ENCODE assay signal across 17 cellular contexts in the genomic region with DNA sequence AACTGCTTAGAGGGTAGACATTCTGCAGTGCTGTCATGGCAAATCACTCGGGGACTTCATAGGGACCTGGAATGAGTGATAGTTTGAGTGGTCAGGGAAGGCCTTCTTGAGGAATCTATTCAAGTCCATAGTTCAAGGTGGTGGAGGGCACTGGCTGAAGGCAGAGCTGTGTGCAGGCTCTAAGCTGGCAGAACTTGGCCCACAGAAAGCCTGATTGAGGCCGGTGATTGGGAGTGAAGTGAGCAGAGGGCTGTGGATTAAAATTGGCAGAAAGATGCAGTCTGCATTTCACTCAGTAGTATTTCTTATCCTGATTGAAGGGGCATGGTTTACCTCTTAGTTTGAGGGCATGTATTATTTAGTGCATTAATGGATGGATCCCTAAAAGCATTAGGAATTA. TPM values are rescaled to one million over a fixed set of nuclear protein-coding genes. Genes with fewer than 3 reads are reported as not detected.
DNase-seq lines count a peak whose midpoint lies in the region; ATAC-seq and TF ChIP-seq lines count a peak whose summit lies in the region.
"Had no signal": no experiment of that assay in that cellular context is flagged by ENCODE, and none has a peak within 500 bp of the region (broad histone marks: within the 10 kb centered on the region; RNA-seq: fewer than 3 reads in every experiment).

No MANE protein-coding gene starts in this region.

- H3K27me3 ChIP-seq in HUES48 (ENCODE audit: control insufficient read depth, insufficient read depth, low read length): no peaks in the 10 kb centered on the region
- H3K27me3 ChIP-seq in esophagus muscularis mucosa: no peaks in the 10 kb centered on the region
- H3K27me3 ChIP-seq in neural progenitor cell: no peaks in the 10 kb centered on the region
- no peaks in the 10 kb centered on the region for H3K27me3 ChIP-seq in tibial nerve
- H3K27me3 ChIP-seq: adrenal gland, transverse colon had no signal

- H3K4me3 Mint-ChIP-seq in CD14-positive monocyte (peak overlapping the region in 1 of 2 donors; percentile 10), neural progenitor cell (no peak overlapping the region)
- H3K4me3 Mint-ChIP-seq: activated CD4-positive, alpha-beta T cell treated with anti-CD3 and anti-CD28 coated beads, Interleukin-2, amount 10 ng/mL, durations not matched to agents 7 days and 5 days; activated T-cell treated with anti-CD3 and anti-CD28 coated beads, Interleukin-2, amount 50 U/mL, for 4 hours had no signal

- H3K4me2 ChIP-seq in neural progenitor cell: no peak overlapping the region

- H3F3A ChIP-seq in neural progenitor cell (ENCODE audit: low read depth): no peaks in the 10 kb centered on the region

- H3K9me3 Mint-ChIP-seq in CD14-positive monocyte: no peaks in the 10 kb centered on the region
- peaks cover 8% of the 10 kb centered on the region for H3K9me3 Mint-ChIP-seq in neural progenitor cell
- H3K9me3 Mint-ChIP-seq: activated CD4-positive, alpha-beta T cell treated with anti-CD3 and anti-CD28 coated beads, Interleukin-2, amount 10 ng/mL, durations not matched to agents 7 days and 5 days; activated T-cell treated with anti-CD3 and anti-CD28 coated beads, Interleukin-2, amount 50 U/mL, for 4 hours had no signal

- TF ChIP-seq POLR2A in esophagus muscularis mucosa (IDR thresholded peaks at IDR 0.05; ENCODE audit: low read depth) (no peak), tibial nerve (IDR thresholded peaks at IDR 0.05) (no peak)

- intact Hi-C loops in CD14-positive monocyte (cut with micrococcal nuclease): no loop called here
- intact Hi-C loops in esophagus muscularis mucosa (cut with DNase I): no loop called here
- intact Hi-C loops in sciatic nerve (cut with DNase I): loop anchor here (1.0 kb wide), 1 partner anchor 30 kb away; no protein-coding TSS in a partner anchor

- peak overlapping the region; percentile 86 for H3K27ac ChIP-seq in HUES48 (ENCODE audit: low read depth, low read length)
- no peak overlapping the region for H3K27ac ChIP-seq in esophagus muscularis mucosa (replicated peaks in 1 of 4)
- no peak overlapping the region for H3K27ac ChIP-seq in neural progenitor cell
- H3K27ac ChIP-seq in tibial nerve: peak overlapping the region in 2 of 4 donors; percentile 23 to 28
- H3K27ac ChIP-seq: transverse colon had no signal

- H3K27me3 Mint-ChIP-seq in CD14-positive monocyte (ENCODE audit: low read depth in 3 of 3) (no peaks in the 10 kb centered on the region), neural progenitor cell (ENCODE audit: insufficient read depth, low read depth) (peaks cover 3% of the 10 kb centered on the region)
- H3K27me3 Mint-ChIP-seq: activated CD4-positive, alpha-beta T cell treated with anti-CD3 and anti-CD28 coated beads, Interleukin-2, amount 10 ng/mL, durations not matched to agents 7 days and 5 days had no signal

- TF ChIP-seq CTCF in CD14-positive monocyte (IDR thresholded peaks at IDR 0.05): no peak
- no peak for TF ChIP-seq CTCF in esophagus muscularis mucosa (IDR thresholded peaks at IDR 0.05)
- TF ChIP-seq CTCF in neural progenitor cell (IDR thresholded peaks at IDR 0.05): no peak
- no peak for TF ChIP-seq CTCF in tibial nerve (IDR thresholded peaks at IDR 0.05)

- H3K4me3 ChIP-seq in HUES48 (ENCODE audit: low read depth, low read length) (peak overlapping the region; percentile 44), esophagus muscularis mucosa (no peak overlapping the region), neural progenitor cell (no peak overlapping the region), tibial nerve (no peak overlapping the region)
- H3K4me3 ChIP-seq: adrenal gland, transverse colon had no signal

- peaks cover 61% of the 10 kb centered on the region for H3K4me1 ChIP-seq in HUES48 (ENCODE audit: control insufficient read depth, insufficient read depth, low read length)
- peaks cover 43 to 47% (median 45%) of the 10 kb centered on the region in 4 donors for H3K4me1 ChIP-seq in esophagus muscularis mucosa
- peaks cover 8% of the 10 kb centered on the region for H3K4me1 ChIP-seq in neural progenitor cell
- peaks cover 0 to 72% (median 31%) of the 10 kb centered on the region in 4 donors for H3K4me1 ChIP-seq in tibial nerve
- H3K4me1 ChIP-seq: BE2C had no signal

- no peaks in the 10 kb centered on the region for H3K9me3 ChIP-seq in HUES48 (ENCODE audit: control insufficient read depth, insufficient read depth, low read length)
- H3K9me3 ChIP-seq in esophagus muscularis mucosa: no peaks in the 10 kb centered on the region
- H3K9me3 ChIP-seq in neural progenitor cell (ENCODE audit: low read depth): no peaks in the 10 kb centered on the region
- no peaks in the 10 kb centered on the region for H3K9me3 ChIP-seq in tibial nerve
- H3K9me3 ChIP-seq: adrenal gland, BE2C, transverse colon had no signal

- peak overlapping the region in 5 of 7 donors; percentile 47 to 74 (median 59) for H3K27ac Mint-ChIP-seq in CD14-positive monocyte
- H3K27ac Mint-ChIP-seq in neural progenitor cell: peak overlapping the region; percentile 78
- H3K27ac Mint-ChIP-seq: activated CD4-positive, alpha-beta T cell treated with anti-CD3 and anti-CD28 coated beads, Interleukin-2, amount 10 ng/mL, durations not matched to agents 7 days and 5 days had no signal

- TF ChIP-seq EP300 in esophagus muscularis mucosa (IDR thresholded peaks at IDR 0.05) (no peak), tibial nerve (IDR thresholded peaks at IDR 0.05) (no peak)

- WGBS in esophagus muscularis mucosa: 97% methylated on average over 2 of the region's 2 CpGs
- 73 to 81% methylated on average over 2 of the region's 2 CpGs for WGBS in tibial nerve, 2 donors

- no peak for ATAC-seq in sciatic nerve
- ATAC-seq: activated T-cell treated with anti-CD3 and anti-CD28 coated beads, Interleukin-2, amount 50 U/mL, for 4 hours had no signal

- DNase-seq in CD14-positive monocyte (ENCODE audit: low spot score): no peak
- peak; percentile 47 for DNase-seq in esophagus muscularis mucosa (ENCODE audit: extremely low spot score)
- DNase-seq in neural progenitor cell (ENCODE audit: low spot score): no peak
- no peak for DNase-seq in sciatic nerve (ENCODE audit: low spot score)
- DNase-seq in activated T-cell treated with anti-CD3 and anti-CD28 coated beads for 4 hours: no peak
- no peak for DNase-seq in AML-193 (lab: John Stamatoyannopoulos, UW)
- DNase-seq in tibial nerve (ENCODE audit: low spot score in 2 of 2): no peak
- DNase-seq: activated CD4-positive, alpha-beta T cell treated with anti-CD3 and anti-CD28 coated beads, Interleukin-2, amount 10 ng/mL, durations not matched to agents 7 days and 5 days; activated T-cell treated with anti-CD3 and anti-CD28 coated beads, Interleukin-2, amount 50 U/mL, for 4 hours; adrenal gland; BE2C; HCEC 1CT; NCI-H1092 treated with DMSO at 0.1 percent for 48 hours; stimulated activated CD4-positive, alpha-beta T cell treated with anti-CD3 and anti-CD28 coated beads, Interleukin-2, amount 100 ng/mL, for 48 hours; stimulated activated CD8-positive, alpha-beta memory T cell treated with anti-CD3 and anti-CD28 coated beads, Interleukin-4, amount 100 ng/mL, for 48 hours had no signal

- no peaks in the 10 kb centered on the region for H3K36me3 ChIP-seq in HUES48 (ENCODE audit: control insufficient read depth, insufficient read depth, low read length)
- H3K36me3 ChIP-seq in esophagus muscularis mucosa: no peaks in the 10 kb centered on the region
- H3K36me3 ChIP-seq in neural progenitor cell: no peaks in the 10 kb centered on the region
- H3K36me3 ChIP-seq in tibial nerve: no peaks in the 10 kb centered on the region
- H3K36me3 ChIP-seq: adrenal gland, BE2C, transverse colon had no signal

- H3K36me3 Mint-ChIP-seq in CD14-positive monocyte: peaks cover 8 to 12% of the 10 kb centered on the region in 2 donors
- H3K36me3 Mint-ChIP-seq in neural progenitor cell: peaks cover 9% of the 10 kb centered on the region

- H3K79me2 ChIP-seq in neural progenitor cell (ENCODE audit: low read depth): peaks cover 7% of the 10 kb centered on the region

- H3K4me1 Mint-ChIP-seq in CD14-positive monocyte (peaks cover 27% of the 10 kb centered on the region), neural progenitor cell (peaks cover 15% of the 10 kb centered on the region)

- H4K20me1 ChIP-seq in neural progenitor cell (ENCODE audit: low read depth): peaks cover 4% of the 10 kb centered on the region

- peak overlapping the region; percentile 15; the same call in 1 of the 2 replicates for H3K9ac ChIP-seq in HUES48 (ENCODE audit: low read depth, low read length)
- no peak overlapping the region for H3K9ac ChIP-seq in neural progenitor cell

- H2AFZ ChIP-seq in neural progenitor cell (replicated peaks): no peak overlapping the region

RNA-seq across cellular contexts. Expression of a gene that starts 44.9 kb away (rescaled TPM):
- 10 to 100 TPM; 21.8 to 66.1 TPM for polyA plus RNA-seq in CD14-positive monocyte
- 100 to 1,000 TPM in 3 of 4 donors, 10 to 100 TPM in 1; 98.6 to 112 (median 102) TPM for total RNA-seq in esophagus muscularis mucosa
- total RNA-seq in neural progenitor cell (ENCODE audit: low replicate concordance): 44.3 and 60.9 TPM in 2 replicates
- total RNA-seq in sciatic nerve: 594 TPM
- total RNA-seq in tibial nerve: 100 to 1,000 TPM; 279 to 370 (median 307) TPM
